Comparison of ENCODE assay signal across 11 cellular contexts in genomic region chr2:174176898-174177297, GRCh38.
DNase-seq lines count a peak whose midpoint lies in the region; TF ChIP-seq lines count a peak whose summit lies in the region.
"Had no signal": no experiment of that assay in that cellular context is flagged by ENCODE, and none has a peak within 500 bp of the region (broad histone marks: within the 10 kb centered on the region; RNA-seq: fewer than 3 reads in every experiment).

No MANE protein-coding gene starts in this region.

- peak; percentile 7 for DNase-seq in H4 (ENCODE audit: low spot score)
- peak; percentile 43 for DNase-seq in NCI-H2029 treated with DMSO at 0.1 percent for 48 hours (lab: John Stamatoyannopoulos, UW)
- DNase-seq in astrocyte of the cerebellum (ENCODE audit: low read depth), result peak; percentile 45
- no peak for DNase-seq in ecto neural progenitor cell (ENCODE audit: low spot score)
- DNase-seq in cerebellar nuclear complex (lab: John Stamatoyannopoulos, UW), result no peak
- DNase-seq in NCI-H446 treated with DMSO at 0.1 percent for 48 hours (lab: John Stamatoyannopoulos, UW), result no peak
- DNase-seq: foreskin fibroblast, posterior cingulate gyrus, substantia nigra had no signal

- no peak overlapping the region for H3K4me3 ChIP-seq in astrocyte of the cerebellum (ENCODE audit: low read depth, low read length)
- H3K4me3 ChIP-seq in neural cell (ENCODE audit: low read length), result peak overlapping the region; percentile 44

- no peaks in the 10 kb centered on the region for H3K36me3 ChIP-seq in neural cell (ENCODE audit: insufficient read depth, low read length)

- H2AFZ ChIP-seq in neural cell (ENCODE audit: low read depth, low read length), result no peak overlapping the region

- TF ChIP-seq RAD21 in neural cell (conservative IDR thresholded peaks at IDR 0.05), result no peak

- H3K79me2 ChIP-seq in neural cell (replicated peaks; ENCODE audit: insufficient read depth, low read length), result peaks cover 34% of the 10 kb centered on the region

- H3K27me3 ChIP-seq in neural cell (ENCODE audit: insufficient read depth, low read depth, low read length), result no peaks in the 10 kb centered on the region

- H3K4me2 ChIP-seq in neural cell (ENCODE audit: low read length), result peak overlapping the region; percentile 12
- H3K4me2 ChIP-seq: KMS-11 had no signal

- H3F3A ChIP-seq in neural cell (ENCODE audit: insufficient read depth, low read length, poor library complexity, severe bottlenecking), result no peaks in the 10 kb centered on the region

- H3K9me2 ChIP-seq in neural cell (ENCODE audit: insufficient read depth, low read length), result no peaks in the 10 kb centered on the region

- no peaks in the 10 kb centered on the region for H4K20me1 ChIP-seq in neural cell (ENCODE audit: insufficient read depth)

- H3K9ac ChIP-seq in neural cell (ENCODE audit: low read length), result peak overlapping the region; percentile 6
- H3K9ac ChIP-seq: KMS-11 had no signal

- in situ Hi-C loops in astrocyte of the cerebellum (cut with HindIII; ENCODE audit: low sequenced_read_pairs), result no loop called here

- peak overlapping the region; percentile 48 for H3K27ac ChIP-seq in neural cell (ENCODE audit: low read length)
- H3K27ac ChIP-seq: KMS-11 had no signal

- TF ChIP-seq CTCF in astrocyte of the cerebellum (IDR thresholded peaks at IDR 0.05; ENCODE audit: low read depth, low read length, missing control alignments) (no peak), neural cell (IDR thresholded peaks at IDR 0.05; ENCODE audit: poor library complexity, severe bottlenecking) (no peak)

- peaks cover 3% of the 10 kb centered on the region for H3K9me3 ChIP-seq in neural cell (ENCODE audit: low read length)

- TF ChIP-seq EP300 in neural cell (conservative IDR thresholded peaks at IDR 0.05; ENCODE audit: poor library complexity, severe bottlenecking), result no peak

TF ChIP-seq in neural cell, 6 proteins besides CTCF, POLR2A, EP300 and RAD21:
- peak; percentile 48 for TF ChIP-seq POLR2AphosphoS5 (IDR thresholded peaks at IDR 0.05)
- no peak for TF ChIP-seq EZH2 (IDR thresholded peaks at IDR 0.05; ENCODE audit: borderline replicate concordance, insufficient read depth, low read length, poor library complexity, severe bottlenecking)
- peak; percentile 35 for TF ChIP-seq REST (IDR thresholded peaks at IDR 0.05; ENCODE audit: borderline replicate concordance)
- TF ChIP-seq MXI1 (conservative IDR thresholded peaks at IDR 0.05; ENCODE audit: poor library complexity, severe bottlenecking), result no peak

Comparison
In these comparisons a context has a peak if more than half of its experiments do, and no peak if none do; other contexts are left out.
1. DNase-seq: peak in H4 (single experiment), NCI-H2029 treated with DMSO at 0.1 percent for 48 hours (single experiment) and astrocyte of the cerebellum (single experiment); none in ecto neural progenitor cell (single experiment), cerebellar nuclear complex (0 of 2) and NCI-H446 treated with DMSO at 0.1 percent for 48 hours (single experiment).